In genomic region chr7:100544949-100545635, GRCh38 we compare ENCODE assay signal across 8 cellular contexts. TPM values are rescaled to one million over a fixed set of nuclear protein-coding genes. Genes with fewer than 3 reads are reported as not detected.
DNase-seq lines count a peak whose midpoint lies in the region; ATAC-seq, FAIRE-seq and TF ChIP-seq lines count a peak whose summit lies in the region.

No MANE protein-coding gene starts in this region.

- no peak for TF ChIP-seq CTCF in keratinocyte (optimal IDR thresholded peaks at IDR 0.05 in 1 of 3, IDR thresholded peaks at IDR 0.05 in 1 of 3, conservative IDR thresholded peaks at IDR 0.05 in 1 of 3; ENCODE audit: extremely low read depth in 1 of 3, insufficient read depth in 2 of 3, low read length in 3 of 3)
- TF ChIP-seq CTCF in testis (IDR thresholded peaks at IDR 0.05): no peak

- peaks cover 11% of the 10 kb centered on the region for H3K36me3 Mint-ChIP-seq in activated naive CD8-positive, alpha-beta T cell treated with anti-CD3 and anti-CD28 coated beads, Interleukin-2, amount 10 ng/mL, durations not matched to agents 7 days and 5 days

- peak overlapping the region; percentile 91 for H3K4me2 ChIP-seq in keratinocyte (ENCODE audit: control insufficient read depth, extremely low read depth, insufficient read depth, low read depth, low read length)

- peak; percentile 30 for ATAC-seq in HG02884 (IDR thresholded peaks at IDR 0.05; ENCODE audit: unreplicated experiment)
- peak; percentile 18 for ATAC-seq in activated naive CD8-positive, alpha-beta T cell treated with anti-CD3 and anti-CD28 coated beads, Interleukin-2, amount 10 ng/mL, durations not matched to agents 7 days and 5 days (ENCODE audit: low read depth)

- H3K9me3 Mint-ChIP-seq in activated naive CD8-positive, alpha-beta T cell treated with anti-CD3 and anti-CD28 coated beads, Interleukin-2, amount 10 ng/mL, durations not matched to agents 7 days and 5 days: no peaks in the 10 kb centered on the region

- H3K4me3 ChIP-seq in keratinocyte (ENCODE audit: control insufficient read depth in 2 of 3, extremely low read depth in 1 of 3, insufficient read depth in 2 of 3, low read depth in 1 of 3, low read length in 3 of 3) (peak overlapping the region in 2 of 3 experiments; percentile 36 to 44), testis (no peak overlapping the region)

- H3K27ac Mint-ChIP-seq in activated naive CD8-positive, alpha-beta T cell treated with anti-CD3 and anti-CD28 coated beads, Interleukin-2, amount 10 ng/mL, durations not matched to agents 7 days and 5 days: peak overlapping the region; percentile 89

- DNase-seq in activated naive CD8-positive, alpha-beta T cell treated with anti-CD3 and anti-CD28 coated beads, Interleukin-2, amount 10 ng/mL, durations not matched to agents 7 days and 5 days: no peak
- no peak for DNase-seq in keratinocyte (ENCODE audit: low read depth, low spot score)
- no peak for DNase-seq in testis
- DNase-seq in NCI-H1436 treated with DMSO at 0.1 percent for 48 hours (lab: John Stamatoyannopoulos, UW): no peak
- no peak for DNase-seq in amygdala (lab: John Stamatoyannopoulos, UW)
- no peak for DNase-seq in DMS79 (lab: John Stamatoyannopoulos, UW)

- H3K4me3 Mint-ChIP-seq in activated naive CD8-positive, alpha-beta T cell treated with anti-CD3 and anti-CD28 coated beads, Interleukin-2, amount 10 ng/mL, durations not matched to agents 7 days and 5 days: peak overlapping the region; percentile 71

- intact Hi-C loops in testis (cut with DNase I; ENCODE audit: low total_unique reads): no loop called here

- peaks cover 86% of the 10 kb centered on the region for H3K4me1 Mint-ChIP-seq in activated naive CD8-positive, alpha-beta T cell treated with anti-CD3 and anti-CD28 coated beads, Interleukin-2, amount 10 ng/mL, durations not matched to agents 7 days and 5 days

- H3K4me1 ChIP-seq in ES-I3 (ENCODE audit: insufficient read depth, low read length) (peaks cover 59% of the 10 kb centered on the region), keratinocyte (ENCODE audit: control insufficient read depth, extremely low read depth, insufficient read depth, low read length) (peaks cover 18% of the 10 kb centered on the region), testis (peaks cover 54% of the 10 kb centered on the region)

- WGBS in testis, 2 donors: 23 to 39% methylated on average over 2 of the region's 2 CpGs

- H3K27me3 Mint-ChIP-seq in activated naive CD8-positive, alpha-beta T cell treated with anti-CD3 and anti-CD28 coated beads, Interleukin-2, amount 10 ng/mL, durations not matched to agents 7 days and 5 days: no peaks in the 10 kb centered on the region

- H3K36me3 ChIP-seq in ES-I3 (ENCODE audit: insufficient read depth, low read length): no peaks in the 10 kb centered on the region
- H3K36me3 ChIP-seq in keratinocyte (ENCODE audit: control insufficient read depth in 2 of 2, extremely low read depth in 1 of 2, insufficient read depth in 2 of 2, low read length in 2 of 2): peaks cover 0 to 3% of the 10 kb centered on the region in 2 experiments
- no peaks in the 10 kb centered on the region for H3K36me3 ChIP-seq in testis (ENCODE audit: low read depth, missing control alignments)

- H3K79me2 ChIP-seq in keratinocyte (ENCODE audit: control insufficient read depth, insufficient read depth, low read length): no peaks in the 10 kb centered on the region

- FAIRE-seq in keratinocyte (lab: Jason Lieb, UNC): no peak

- H3K9me3 ChIP-seq in ES-I3 (ENCODE audit: control insufficient read depth, insufficient read depth, low read length): no peaks in the 10 kb centered on the region
- no peaks in the 10 kb centered on the region for H3K9me3 ChIP-seq in keratinocyte (ENCODE audit: control insufficient read depth, low read depth, low read length)
- H3K9me3 ChIP-seq in testis: no peaks in the 10 kb centered on the region

- dilution Hi-C loops in keratinocyte (cut with MboI; ENCODE audit: extremely low pct_ligation_motif_present, low sequenced_read_pairs): no loop called here

- TF ChIP-seq POLR2A in testis (IDR thresholded peaks at IDR 0.05): no peak

- H3K27ac ChIP-seq in keratinocyte (ENCODE audit: control insufficient read depth, insufficient read depth, low read length) (peak overlapping the region; percentile 68), testis (peak overlapping the region; percentile 90 to 92)

- POLR2A ChIA-PET in activated naive CD8-positive, alpha-beta T cell treated with anti-CD3 and anti-CD28 coated beads, Interleukin-2, amount 10 ng/mL, durations not matched to agents 7 days and 5 days (lab: Charles Lee): interaction anchor here (0.5 to 1.5 kb wide), 9 partner anchors 9 to 642 kb away, joined by 3 to 4 read pairs (median 3); partner anchors contain the start of genes FBXO24, LRCH4 and POP7

- H3K9me1 ChIP-seq in keratinocyte (ENCODE audit: control insufficient read depth, extremely low read depth, insufficient read depth, low read length): no peaks in the 10 kb centered on the region

- peak overlapping the region; percentile 82 for H2AFZ ChIP-seq in keratinocyte (ENCODE audit: control insufficient read depth, low read length)

- no peaks in the 10 kb centered on the region for H4K20me1 ChIP-seq in keratinocyte (ENCODE audit: control insufficient read depth, extremely low read depth, insufficient read depth, low read length)

- H3K27me3 ChIP-seq in keratinocyte (ENCODE audit: control insufficient read depth, extremely low read depth, insufficient read depth, low read length) (no peaks in the 10 kb centered on the region), testis (no peaks in the 10 kb centered on the region)

- H3K9ac ChIP-seq in ES-I3 (ENCODE audit: low read depth, low read length): 0 out of 2 replicates have a peak overlapping the region, but pooled peaks have one; percentile 10
- H3K9ac ChIP-seq in keratinocyte (ENCODE audit: control insufficient read depth, extremely low read depth, insufficient read depth, low read length): peak overlapping the region; percentile 55

RNA-seq across cellular contexts. Expression of gene AGFG2, which starts 6.1 kb away (rescaled TPM):
- total RNA-seq in activated naive CD8-positive, alpha-beta T cell treated with anti-CD3 and anti-CD28 coated beads, Interleukin-2, amount 10 ng/mL, durations not matched to agents 7 days and 5 days: 10 to 100 TPM; 51.6 to 54.7 TPM
- polyA plus RNA-seq in keratinocyte: 3.1 to 4.1 TPM (median 3.4 TPM) in 3 replicates
- 0.95 TPM for polyA plus RNA-seq in keratinocyte (2011; ENCODE audit: low read depth)
- polyA plus RNA-seq in keratinocyte (2011; cell fraction: cytosol; rRNA removed): 2.0 and 5.4 TPM in 2 replicates
- 4.1 and 6.8 TPM in 2 replicates for polyA plus RNA-seq in keratinocyte (2011; cell fraction: nucleus; rRNA removed)
- 2.6 and 5.4 TPM in 2 replicates for polyA plus RNA-seq in keratinocyte (2012; ENCODE audit: low replicate concordance)
- 2.7 to 10.7 TPM (median 5.2 TPM) in 3 replicates for polyA minus RNA-seq in keratinocyte
- 18.4 TPM for polyA minus RNA-seq in keratinocyte (2011; cell fraction: cytosol; rRNA and poly(A)+ RNA removed)
- polyA minus RNA-seq in keratinocyte (2011; cell fraction: nucleus; rRNA and poly(A)+ RNA removed): 3.6 and 4.1 TPM in 2 replicates
- 10 to 100 TPM; 62.0 to 67.2 TPM for total RNA-seq in testis
- polyA plus RNA-seq in testis (ENCODE audit: insufficient read depth, low read depth, low replicate concordance): 51.4 TPM

RNA-seq across cellular contexts. Expression of gene SAP25, which starts 28.6 kb away (rescaled TPM):
- 10 to 100 TPM; 54.3 to 57.6 TPM for total RNA-seq in activated naive CD8-positive, alpha-beta T cell treated with anti-CD3 and anti-CD28 coated beads, Interleukin-2, amount 10 ng/mL, durations not matched to agents 7 days and 5 days
- polyA plus RNA-seq in keratinocyte (0.16 to 0.21 TPM in 2 of 3 replicates, not detected in the other), testis (ENCODE audit: insufficient read depth, low read depth, low replicate concordance) (30.3 TPM)
- not detected for polyA plus RNA-seq in keratinocyte (2011; ENCODE audit: low read depth)
- polyA plus RNA-seq in keratinocyte (2011; cell fraction: cytosol; rRNA removed): not detected in 2 replicates
- polyA plus RNA-seq in keratinocyte (2011; cell fraction: nucleus; rRNA removed): 0.78 and 2.4 TPM in 2 replicates
- 0.36 and 0.82 TPM in 2 replicates for polyA plus RNA-seq in keratinocyte (2012; ENCODE audit: low replicate concordance)
- not detected in 3 replicates for polyA minus RNA-seq in keratinocyte
- polyA minus RNA-seq in keratinocyte (2011; cell fraction: cytosol; rRNA and poly(A)+ RNA removed): not detected
- polyA minus RNA-seq in keratinocyte (2011; cell fraction: nucleus; rRNA and poly(A)+ RNA removed): 0.84 TPM in 1 of 2 replicates, not detected in the other
- total RNA-seq in testis: 10 to 100 TPM; 28.4 to 29.9 TPM

RNA-seq across cellular contexts. Expression of gene LRCH4, which starts 40.8 kb away (rescaled TPM):
- total RNA-seq in activated naive CD8-positive, alpha-beta T cell treated with anti-CD3 and anti-CD28 coated beads, Interleukin-2, amount 10 ng/mL, durations not matched to agents 7 days and 5 days: 100 to 1,000 TPM; 239 to 258 TPM
- polyA plus RNA-seq in keratinocyte (4.9 to 8.1 TPM (median 7.3 TPM) in 3 replicates), testis (ENCODE audit: insufficient read depth, low read depth, low replicate concordance) (159 TPM)
- polyA plus RNA-seq in keratinocyte (2011; ENCODE audit: low read depth): 4.5 TPM
- 3.6 and 5.4 TPM in 2 replicates for polyA plus RNA-seq in keratinocyte (2011; cell fraction: cytosol; rRNA removed)
- polyA plus RNA-seq in keratinocyte (2011; cell fraction: nucleus; rRNA removed): 32.8 and 52.4 TPM in 2 replicates
- 9.5 and 10.4 TPM in 2 replicates for polyA plus RNA-seq in keratinocyte (2012; ENCODE audit: low replicate concordance)
- 5.7 to 22.5 TPM (median 10.3 TPM) in 3 replicates for polyA minus RNA-seq in keratinocyte
- 11.3 TPM for polyA minus RNA-seq in keratinocyte (2011; cell fraction: cytosol; rRNA and poly(A)+ RNA removed)
- 14.2 and 15.7 TPM in 2 replicates for polyA minus RNA-seq in keratinocyte (2011; cell fraction: nucleus; rRNA and poly(A)+ RNA removed)
- total RNA-seq in testis: 100 to 1,000 TPM; 314 to 378 TPM

RNA-seq across cellular contexts. Expression of gene FBXO24, which starts 41.0 kb away (rescaled TPM):
- 1 to 10 TPM; 1.1 to 1.2 TPM for total RNA-seq in activated naive CD8-positive, alpha-beta T cell treated with anti-CD3 and anti-CD28 coated beads, Interleukin-2, amount 10 ng/mL, durations not matched to agents 7 days and 5 days
- polyA plus RNA-seq in keratinocyte (0.19 to 0.34 TPM (median 0.22 TPM) in 3 replicates), testis (ENCODE audit: insufficient read depth, low read depth, low replicate concordance) (112 TPM)
- polyA plus RNA-seq in keratinocyte (2011; ENCODE audit: low read depth): 0.26 TPM
- 0.13 and 0.22 TPM in 2 replicates for polyA plus RNA-seq in keratinocyte (2011; cell fraction: cytosol; rRNA removed)
- polyA plus RNA-seq in keratinocyte (2011; cell fraction: nucleus; rRNA removed): 0.19 and 0.61 TPM in 2 replicates
- 0.14 and 0.17 TPM in 2 replicates for polyA plus RNA-seq in keratinocyte (2012; ENCODE audit: low replicate concordance)
- polyA minus RNA-seq in keratinocyte: 0.63 to 1.7 TPM in 2 of 3 replicates, not detected in the other
- not detected for polyA minus RNA-seq in keratinocyte (2011; cell fraction: cytosol; rRNA and poly(A)+ RNA removed)
- not detected in 2 replicates for polyA minus RNA-seq in keratinocyte (2011; cell fraction: nucleus; rRNA and poly(A)+ RNA removed)
- total RNA-seq in testis: 10 to 100 TPM; 37.5 to 74.5 TPM

RNA-seq across cellular contexts. Expression of gene PCOLCE, which starts 57.1 kb away (rescaled TPM):
- total RNA-seq in activated naive CD8-positive, alpha-beta T cell treated with anti-CD3 and anti-CD28 coated beads, Interleukin-2, amount 10 ng/mL, durations not matched to agents 7 days and 5 days: 10 to 100 TPM; 14.4 to 16.4 TPM
- 0.63 to 1.3 TPM (median 0.80 TPM) in 3 replicates for polyA plus RNA-seq in keratinocyte
- not detected for polyA plus RNA-seq in keratinocyte (2011; ENCODE audit: low read depth)
- 0.26 and 0.66 TPM in 2 replicates for polyA plus RNA-seq in keratinocyte (2011; cell fraction: cytosol; rRNA removed)
- polyA plus RNA-seq in keratinocyte (2011; cell fraction: nucleus; rRNA removed): 2.1 and 5.2 TPM in 2 replicates
- 2.6 and 3.4 TPM in 2 replicates for polyA plus RNA-seq in keratinocyte (2012; ENCODE audit: low replicate concordance)
- polyA minus RNA-seq in keratinocyte: 0.76 to 3.8 TPM in 2 of 3 replicates, not detected in the other
- not detected for polyA minus RNA-seq in keratinocyte (2011; cell fraction: cytosol; rRNA and poly(A)+ RNA removed)
- 1.2 TPM in 1 of 2 replicates, not detected in the other for polyA minus RNA-seq in keratinocyte (2011; cell fraction: nucleus; rRNA and poly(A)+ RNA removed)
- total RNA-seq in testis: 10 to 100 TPM; 26.0 to 30.2 TPM
- polyA plus RNA-seq in testis (ENCODE audit: insufficient read depth, low read depth, low replicate concordance): 104 TPM

Comparison
In these comparisons a context has a peak if more than half of its experiments do, and no peak if none do; other contexts are left out.
1. H3K4me3 ChIP-seq: peak in keratinocyte (2 of 3); none in testis (0 of 2).